ENCODE assay signal across 1 cellular context in the genomic region with DNA sequence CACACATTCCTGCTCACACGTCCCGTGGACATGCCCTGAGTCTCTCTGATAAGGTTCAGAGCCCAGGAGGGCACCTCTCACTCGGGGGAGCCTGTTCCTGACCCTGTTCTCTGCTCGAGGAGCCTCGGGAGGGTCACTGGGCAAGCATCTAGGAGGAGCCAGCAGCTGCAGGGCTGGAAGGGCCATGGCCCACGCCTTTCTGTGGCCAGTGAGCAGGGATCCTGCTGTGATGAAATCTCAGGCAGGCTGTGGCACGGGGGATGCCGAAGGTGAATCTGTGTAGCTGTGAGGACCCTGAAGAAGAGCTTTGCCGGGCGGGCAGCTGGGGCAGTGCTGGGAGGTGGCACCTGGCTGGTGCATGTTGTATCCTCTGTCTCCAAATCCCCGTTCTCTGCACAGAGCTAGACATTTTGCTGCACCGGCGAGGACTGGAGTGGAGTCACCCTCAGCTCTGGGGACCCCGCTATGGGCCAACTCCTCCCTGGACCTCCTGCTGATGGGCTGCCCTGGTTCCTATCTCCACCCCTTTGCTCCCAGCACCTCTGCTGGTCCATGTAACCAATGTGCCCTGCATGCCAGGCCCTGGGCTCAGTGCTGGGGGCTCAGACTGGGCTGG.
TF ChIP-seq lines count a peak whose summit lies in the region.

No MANE protein-coding gene starts in this region.

TF ChIP-seq in WTC11, 78 proteins besides CTCF, POLR2A, EP300 and RAD21 (continued from another document):
- TF ChIP-seq, protein P1, sequence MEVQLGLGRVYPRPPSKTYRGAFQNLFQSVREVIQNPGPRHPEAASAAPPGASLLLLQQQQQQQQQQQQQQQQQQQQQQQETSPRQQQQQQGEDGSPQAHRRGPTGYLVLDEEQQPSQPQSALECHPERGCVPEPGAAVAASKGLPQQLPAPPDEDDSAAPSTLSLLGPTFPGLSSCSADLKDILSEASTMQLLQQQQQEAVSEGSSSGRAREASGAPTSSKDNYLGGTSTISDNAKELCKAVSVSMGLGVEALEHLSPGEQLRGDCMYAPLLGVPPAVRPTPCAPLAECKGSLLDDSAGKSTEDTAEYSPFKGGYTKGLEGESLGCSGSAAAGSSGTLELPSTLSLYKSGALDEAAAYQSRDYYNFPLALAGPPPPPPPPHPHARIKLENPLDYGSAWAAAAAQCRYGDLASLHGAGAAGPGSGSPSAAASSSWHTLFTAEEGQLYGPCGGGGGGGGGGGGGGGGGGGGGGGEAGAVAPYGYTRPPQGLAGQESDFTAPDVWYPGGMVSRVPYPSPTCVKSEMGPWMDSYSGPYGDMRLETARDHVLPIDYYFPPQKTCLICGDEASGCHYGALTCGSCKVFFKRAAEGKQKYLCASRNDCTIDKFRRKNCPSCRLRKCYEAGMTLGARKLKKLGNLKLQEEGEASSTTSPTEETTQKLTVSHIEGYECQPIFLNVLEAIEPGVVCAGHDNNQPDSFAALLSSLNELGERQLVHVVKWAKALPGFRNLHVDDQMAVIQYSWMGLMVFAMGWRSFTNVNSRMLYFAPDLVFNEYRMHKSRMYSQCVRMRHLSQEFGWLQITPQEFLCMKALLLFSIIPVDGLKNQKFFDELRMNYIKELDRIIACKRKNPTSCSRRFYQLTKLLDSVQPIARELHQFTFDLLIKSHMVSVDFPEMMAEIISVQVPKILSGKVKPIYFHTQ (CRISPR knock-in tag; IDR thresholded peaks at IDR 0.05), result no peak
- TF ChIP-seq, protein P2, sequence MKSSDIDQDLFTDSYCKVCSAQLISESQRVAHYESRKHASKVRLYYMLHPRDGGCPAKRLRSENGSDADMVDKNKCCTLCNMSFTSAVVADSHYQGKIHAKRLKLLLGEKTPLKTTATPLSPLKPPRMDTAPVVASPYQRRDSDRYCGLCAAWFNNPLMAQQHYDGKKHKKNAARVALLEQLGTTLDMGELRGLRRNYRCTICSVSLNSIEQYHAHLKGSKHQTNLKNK (CRISPR knock-in tag; IDR thresholded peaks at IDR 0.05), result no peak
- no peak for TF ChIP-seq HMGA2 (CRISPR knock-in tag; IDR thresholded peaks at IDR 0.05)
- TF ChIP-seq FOXP1 (CRISPR knock-in tag; IDR thresholded peaks at IDR 0.05; ENCODE audit: borderline replicate concordance), result no peak
- no peak for TF ChIP-seq NR2C2 (CRISPR knock-in tag; IDR thresholded peaks at IDR 0.05)
- TF ChIP-seq, protein P3, sequence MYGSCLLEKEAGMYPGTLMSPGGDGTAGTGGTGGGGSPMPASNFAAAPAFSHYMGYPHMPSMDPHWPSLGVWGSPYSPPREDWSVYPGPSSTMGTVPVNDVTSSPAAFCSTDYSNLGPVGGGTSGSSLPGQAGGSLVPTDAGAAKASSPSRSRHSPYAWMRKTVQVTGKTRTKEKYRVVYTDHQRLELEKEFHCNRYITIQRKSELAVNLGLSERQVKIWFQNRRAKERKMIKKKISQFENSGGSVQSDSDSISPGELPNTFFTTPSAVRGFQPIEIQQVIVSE (CRISPR knock-in tag; IDR thresholded peaks at IDR 0.05; ENCODE audit: borderline replicate concordance), result no peak
